Comparison of ENCODE assay signal across 11 cellular contexts in genomic region chr11:60691636-60692035, GRCh38. TPM values are rescaled to one million over a fixed set of nuclear protein-coding genes. Genes with fewer than 3 reads are reported as not detected.
"Had no signal": no experiment of that assay in that cellular context is flagged by ENCODE, and none has a peak within 500 bp of the region (broad histone marks: within the 10 kb centered on the region; RNA-seq: fewer than 3 reads in every experiment).

No MANE protein-coding gene starts in this region.

- H3K4me3 ChIP-seq: GM23248 had no signal

- DNase-seq: GM23248, GOT3, H9, HCEC 1CT, KBM-7 had no signal

- ATAC-seq: HepG2 had no signal

- H3K4me2 ChIP-seq: KMS-11 had no signal

- H2AFZ ChIP-seq: GM23248 had no signal

- H3K27ac ChIP-seq: GM23248, HL-60, KMS-11 had no signal

- FAIRE-seq: H54, HepG2 had no signal

- H3K9ac ChIP-seq: GM23248, KMS-11 had no signal

RNA-seq across cellular contexts. Expression of gene MS4A8, which starts 7.8 kb away (rescaled TPM):
- total RNA-seq: GM23248, H9, HepG2, HT1080 had no signal
- polyA plus RNA-seq: GM23248, HepG2, IgD-negative memory B cell had no signal

RNA-seq across cellular contexts. Expression of gene MS4A18, which starts 32.9 kb away (rescaled TPM):
- total RNA-seq: GM23248, H9, HepG2, HT1080 had no signal
- polyA plus RNA-seq: GM23248, HepG2, IgD-negative memory B cell had no signal
